In genomic region chr15:40092416-40093223, GRCh38 we compare ENCODE assay signal across 1 cellular context.
TF ChIP-seq lines count a peak whose summit lies in the region.

No MANE protein-coding gene starts in this region.

TF ChIP-seq in GM12878, 131 proteins besides CTCF, POLR2A, EP300 and RAD21:
- TF ChIP-seq, protein P1, sequence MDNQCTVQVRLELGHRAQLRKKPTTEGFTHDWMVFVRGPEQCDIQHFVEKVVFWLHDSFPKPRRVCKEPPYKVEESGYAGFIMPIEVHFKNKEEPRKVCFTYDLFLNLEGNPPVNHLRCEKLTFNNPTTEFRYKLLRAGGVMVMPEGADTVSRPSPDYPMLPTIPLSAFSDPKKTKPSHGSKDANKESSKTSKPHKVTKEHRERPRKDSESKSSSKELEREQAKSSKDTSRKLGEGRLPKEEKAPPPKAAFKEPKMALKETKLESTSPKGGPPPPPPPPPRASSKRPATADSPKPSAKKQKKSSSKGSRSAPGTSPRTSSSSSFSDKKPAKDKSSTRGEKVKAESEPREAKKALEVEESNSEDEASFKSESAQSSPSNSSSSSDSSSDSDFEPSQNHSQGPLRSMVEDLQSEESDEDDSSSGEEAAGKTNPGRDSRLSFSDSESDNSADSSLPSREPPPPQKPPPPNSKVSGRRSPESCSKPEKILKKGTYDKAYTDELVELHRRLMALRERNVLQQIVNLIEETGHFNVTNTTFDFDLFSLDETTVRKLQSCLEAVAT (IDR thresholded peaks at IDR 0.05), result no peak
- TF ChIP-seq, protein P2, sequence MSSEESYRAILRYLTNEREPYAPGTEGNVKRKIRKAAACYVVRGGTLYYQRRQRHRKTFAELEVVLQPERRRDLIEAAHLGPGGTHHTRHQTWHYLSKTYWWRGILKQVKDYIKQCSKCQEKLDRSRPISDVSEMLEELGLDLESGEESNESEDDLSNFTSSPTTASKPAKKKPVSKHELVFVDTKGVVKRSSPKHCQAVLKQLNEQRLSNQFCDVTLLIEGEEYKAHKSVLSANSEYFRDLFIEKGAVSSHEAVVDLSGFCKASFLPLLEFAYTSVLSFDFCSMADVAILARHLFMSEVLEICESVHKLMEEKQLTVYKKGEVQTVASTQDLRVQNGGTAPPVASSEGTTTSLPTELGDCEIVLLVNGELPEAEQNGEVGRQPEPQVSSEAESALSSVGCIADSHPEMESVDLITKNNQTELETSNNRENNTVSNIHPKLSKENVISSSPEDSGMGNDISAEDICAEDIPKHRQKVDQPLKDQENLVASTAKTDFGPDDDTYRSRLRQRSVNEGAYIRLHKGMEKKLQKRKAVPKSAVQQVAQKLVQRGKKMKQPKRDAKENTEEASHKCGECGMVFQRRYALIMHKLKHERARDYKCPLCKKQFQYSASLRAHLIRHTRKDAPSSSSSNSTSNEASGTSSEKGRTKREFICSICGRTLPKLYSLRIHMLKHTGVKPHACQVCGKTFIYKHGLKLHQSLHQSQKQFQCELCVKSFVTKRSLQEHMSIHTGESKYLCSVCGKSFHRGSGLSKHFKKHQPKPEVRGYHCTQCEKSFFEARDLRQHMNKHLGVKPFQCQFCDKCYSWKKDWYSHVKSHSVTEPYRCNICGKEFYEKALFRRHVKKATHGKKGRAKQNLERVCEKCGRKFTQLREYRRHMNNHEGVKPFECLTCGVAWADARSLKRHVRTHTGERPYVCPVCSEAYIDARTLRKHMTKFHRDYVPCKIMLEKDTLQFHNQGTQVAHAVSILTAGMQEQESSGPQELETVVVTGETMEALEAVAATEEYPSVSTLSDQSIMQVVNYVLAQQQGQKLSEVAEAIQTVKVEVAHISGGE (CRISPR knock-in tag; IDR thresholded peaks at IDR 0.05), result no peak
- no peak for TF ChIP-seq NR2C2 (IDR thresholded peaks at IDR 0.05; ENCODE audit: borderline replicate concordance, control insufficient read depth, insufficient read length, low read depth)
- no peak for TF ChIP-seq TCF7 (IDR thresholded peaks at IDR 0.05; ENCODE audit: borderline replicate concordance)
- TF ChIP-seq, protein P3, sequence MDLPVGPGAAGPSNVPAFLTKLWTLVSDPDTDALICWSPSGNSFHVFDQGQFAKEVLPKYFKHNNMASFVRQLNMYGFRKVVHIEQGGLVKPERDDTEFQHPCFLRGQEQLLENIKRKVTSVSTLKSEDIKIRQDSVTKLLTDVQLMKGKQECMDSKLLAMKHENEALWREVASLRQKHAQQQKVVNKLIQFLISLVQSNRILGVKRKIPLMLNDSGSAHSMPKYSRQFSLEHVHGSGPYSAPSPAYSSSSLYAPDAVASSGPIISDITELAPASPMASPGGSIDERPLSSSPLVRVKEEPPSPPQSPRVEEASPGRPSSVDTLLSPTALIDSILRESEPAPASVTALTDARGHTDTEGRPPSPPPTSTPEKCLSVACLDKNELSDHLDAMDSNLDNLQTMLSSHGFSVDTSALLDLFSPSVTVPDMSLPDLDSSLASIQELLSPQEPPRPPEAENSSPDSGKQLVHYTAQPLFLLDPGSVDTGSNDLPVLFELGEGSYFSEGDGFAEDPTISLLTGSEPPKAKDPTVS (IDR thresholded peaks at IDR 0.05; ENCODE audit: low read depth, low read length), result no peak
- no peak for TF ChIP-seq ETV6 (conservative IDR thresholded peaks at IDR 0.05 in 1 of 2, IDR thresholded peaks at IDR 0.05 in 1 of 2; ENCODE audit: borderline replicate concordance in 1 of 2, low read depth in 1 of 2)
- no peak for TF ChIP-seq ZZZ3 (IDR thresholded peaks at IDR 0.05; ENCODE audit: control insufficient read depth, insufficient read length, low read depth)
- TF ChIP-seq FOS (IDR thresholded peaks at IDR 0.05; ENCODE audit: borderline replicate concordance, extremely low read depth, insufficient read length), result no peak
- TF ChIP-seq SP1 (IDR thresholded peaks at IDR 0.05; ENCODE audit: low read depth, low read length), result no peak
- TF ChIP-seq, protein P4, sequence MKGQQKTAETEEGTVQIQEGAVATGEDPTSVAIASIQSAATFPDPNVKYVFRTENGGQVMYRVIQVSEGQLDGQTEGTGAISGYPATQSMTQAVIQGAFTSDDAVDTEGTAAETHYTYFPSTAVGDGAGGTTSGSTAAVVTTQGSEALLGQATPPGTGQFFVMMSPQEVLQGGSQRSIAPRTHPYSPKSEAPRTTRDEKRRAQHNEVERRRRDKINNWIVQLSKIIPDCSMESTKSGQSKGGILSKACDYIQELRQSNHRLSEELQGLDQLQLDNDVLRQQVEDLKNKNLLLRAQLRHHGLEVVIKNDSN (IDR thresholded peaks at IDR 0.05; ENCODE audit: borderline replicate concordance, extremely low read length, insufficient read depth, low read depth, low read length), result no peak
- TF ChIP-seq NRF1 (conservative IDR thresholded peaks at IDR 0.05; ENCODE audit: low read depth, low read length), result no peak
- TF ChIP-seq NR2F1 (conservative IDR thresholded peaks at IDR 0.05), result no peak
- TF ChIP-seq BACH1 (IDR thresholded peaks at IDR 0.05; ENCODE audit: borderline replicate concordance), result no peak
- TF ChIP-seq MEF2B (IDR thresholded peaks at IDR 0.05; ENCODE audit: partially characterized antibody, poor library complexity, severe bottlenecking), result no peak
- TF ChIP-seq FOXM1 (IDR thresholded peaks at IDR 0.05; ENCODE audit: low read depth, low read length), result no peak
